11 cellular contexts compared by ENCODE assay signal in genomic region chr10:97321807-97322195, GRCh38. TPM values are rescaled to one million over a fixed set of nuclear protein-coding genes. Genes with fewer than 3 reads are reported as not detected.
DNase-seq lines count a peak whose midpoint lies in the region; ATAC-seq and TF ChIP-seq lines count a peak whose summit lies in the region.
"Had no signal": no experiment of that assay in that cellular context is flagged by ENCODE, and none has a peak within 500 bp of the region (broad histone marks: within the 10 kb centered on the region; RNA-seq: fewer than 3 reads in every experiment).

No MANE protein-coding gene starts in this region.

- no peaks in the 10 kb centered on the region for H3K36me3 ChIP-seq in CD8-positive, alpha-beta memory T cell (ENCODE audit: insufficient read depth, low read length)
- no peaks in the 10 kb centered on the region for H3K36me3 ChIP-seq in MM.1S (replicated peaks; ENCODE audit: insufficient read depth, low read length)
- no peaks in the 10 kb centered on the region for H3K36me3 ChIP-seq in naive thymus-derived CD4-positive, alpha-beta T cell (ENCODE audit: control insufficient read depth in 2 of 3, insufficient read depth in 3 of 3, low read length in 3 of 3)

- peaks cover 30 to 34% (median 32%) of the 10 kb centered on the region in 3 donors for H3K4me1 Mint-ChIP-seq in CD8-positive, alpha-beta memory T cell
- H3K4me1 Mint-ChIP-seq in naive thymus-derived CD4-positive, alpha-beta T cell: peaks cover 20 to 49% (median 41%) of the 10 kb centered on the region in 7 donors

- no peak overlapping the region for H3K27ac ChIP-seq in CD8-positive, alpha-beta memory T cell (ENCODE audit: low read depth, low read length)
- no peak overlapping the region for H3K27ac ChIP-seq in MM.1S (ENCODE audit: low read length)
- no peak overlapping the region for H3K27ac ChIP-seq in naive thymus-derived CD4-positive, alpha-beta T cell (ENCODE audit: low read depth, low read length)
- H3K27ac ChIP-seq: SK-N-MC had no signal

- DNase-seq in CD8-positive, alpha-beta memory T cell: no peak
- DNase-seq in MM.1S: no peak
- DNase-seq in astrocyte of the hippocampus (ENCODE audit: low read depth, low spot score): peak; percentile 41
- no peak for DNase-seq in naive thymus-derived CD4-positive, alpha-beta T cell
- no peak for DNase-seq in OCI-M1 (lab: John Stamatoyannopoulos, UW)
- DNase-seq in A172 (ENCODE audit: low spot score): no peak
- no peak for DNase-seq in CD1c-positive myeloid dendritic cell (ENCODE audit: extremely low spot score)
- DNase-seq: kidney glomerular epithelial cell had no signal

- H3K36me3 Mint-ChIP-seq in CD8-positive, alpha-beta memory T cell: peaks cover 0 to 16% (median 0%) of the 10 kb centered on the region in 3 donors
- peaks cover 0 to 8% (median 0%) of the 10 kb centered on the region in 5 donors for H3K36me3 Mint-ChIP-seq in naive thymus-derived CD4-positive, alpha-beta T cell

- no peaks in the 10 kb centered on the region for H4K20me1 ChIP-seq in MM.1S (ENCODE audit: insufficient read depth, low read length)

- H2AFZ ChIP-seq in MM.1S (ENCODE audit: low read length): no peak overlapping the region

- ATAC-seq in naive thymus-derived CD4-positive, alpha-beta T cell: no peak
- ATAC-seq in GM21786 (IDR thresholded peaks at IDR 0.05; ENCODE audit: unreplicated experiment): no peak
- ATAC-seq: esophagus mucosa had no signal

- no peaks in the 10 kb centered on the region for H3K27me3 ChIP-seq in CD8-positive, alpha-beta memory T cell (ENCODE audit: insufficient read depth, low read length, poor library complexity, severe bottlenecking)
- H3K27me3 ChIP-seq in MM.1S (replicated peaks; ENCODE audit: insufficient read depth, low read length): no peaks in the 10 kb centered on the region
- H3K27me3 ChIP-seq in naive thymus-derived CD4-positive, alpha-beta T cell (ENCODE audit: control insufficient read depth in 2 of 2, insufficient read depth in 2 of 2, low read length in 2 of 2): no peaks in the 10 kb centered on the region

- H3K4me1 ChIP-seq in CD8-positive, alpha-beta memory T cell (ENCODE audit: insufficient read depth, low read length): peaks cover 23% of the 10 kb centered on the region
- H3K4me1 ChIP-seq in MM.1S (ENCODE audit: low read length): 0 out of 2 replicates have a peak, but pooled peaks cover 5% of the 10 kb centered on the region
- peaks cover 12 to 18% of the 10 kb centered on the region in 2 donors for H3K4me1 ChIP-seq in naive thymus-derived CD4-positive, alpha-beta T cell (ENCODE audit: control insufficient read depth in 2 of 2, insufficient read depth in 2 of 2, low read length in 2 of 2)

- no peak overlapping the region for H3K9ac ChIP-seq in MM.1S (ENCODE audit: low read length)

- no peaks in the 10 kb centered on the region for H3K9me3 ChIP-seq in CD8-positive, alpha-beta memory T cell (ENCODE audit: low read length)
- H3K9me3 ChIP-seq in MM.1S (replicated peaks; ENCODE audit: insufficient read depth, low read length): no peaks in the 10 kb centered on the region
- H3K9me3 ChIP-seq in naive thymus-derived CD4-positive, alpha-beta T cell (ENCODE audit: control insufficient read depth in 2 of 3, low read length in 3 of 3): no peaks in the 10 kb centered on the region

- CTCF ChIA-PET in CD8-positive, alpha-beta memory T cell (lab: Charles Lee): interaction anchor here (0.6 to 2.9 kb wide), 3 partner anchors 11 to 43 kb away, joined by 3 to 12 read pairs (median 6); no protein-coding TSS in a partner anchor
- CTCF ChIA-PET in naive thymus-derived CD4-positive, alpha-beta T cell (lab: Charles Lee): interaction anchor here (1.0 to 1.4 kb wide), 3 partner anchors 9 to 44 kb away, joined by 3 to 4 read pairs (median 3); no protein-coding TSS in a partner anchor

- peak overlapping the region; percentile 90 to 95 (median 91) for H3K4me3 Mint-ChIP-seq in CD8-positive, alpha-beta memory T cell
- H3K4me3 Mint-ChIP-seq in naive thymus-derived CD4-positive, alpha-beta T cell: peak overlapping the region; percentile 66 to 94 (median 90)

- intact Hi-C loops in naive thymus-derived CD4-positive, alpha-beta T cell (cut with micrococcal nuclease): loop anchor here in 1 of 2 donors (2.0 kb wide), 1 partner anchor 43 kb away; no protein-coding TSS in a partner anchor

- peak overlapping the region; percentile 98; the same call in 1 of the 2 replicates for H3K4me2 ChIP-seq in MM.1S (ENCODE audit: low read depth, low read length)

- no peaks in the 10 kb centered on the region for H3K9me3 Mint-ChIP-seq in CD8-positive, alpha-beta memory T cell
- peaks cover 0 to 7% (median 0%) of the 10 kb centered on the region in 11 donors for H3K9me3 Mint-ChIP-seq in naive thymus-derived CD4-positive, alpha-beta T cell

- no peaks in the 10 kb centered on the region for H3K79me2 ChIP-seq in MM.1S (ENCODE audit: low read length)

- peak overlapping the region; percentile 70 to 96 (median 90) for H3K27ac Mint-ChIP-seq in CD8-positive, alpha-beta memory T cell
- H3K27ac Mint-ChIP-seq in naive thymus-derived CD4-positive, alpha-beta T cell: peak overlapping the region in 7 of 9 donors; percentile 68 to 97 (median 83)

- H3K4me3 ChIP-seq in CD8-positive, alpha-beta memory T cell (ENCODE audit: low read length): no peak overlapping the region
- no peak overlapping the region for H3K4me3 ChIP-seq in MM.1S (ENCODE audit: low read length)
- no peak overlapping the region for H3K4me3 ChIP-seq in naive thymus-derived CD4-positive, alpha-beta T cell (ENCODE audit: low read length)
- H3K4me3 ChIP-seq: SK-N-MC had no signal

- no peak for TF ChIP-seq CTCF in MM.1S (IDR thresholded peaks at IDR 0.05; ENCODE audit: low read length)

- peaks cover 0 to 1% of the 10 kb centered on the region in 2 donors for H3K27me3 Mint-ChIP-seq in CD8-positive, alpha-beta memory T cell
- H3K27me3 Mint-ChIP-seq in naive thymus-derived CD4-positive, alpha-beta T cell: peaks cover 0 to 17% (median 0%) of the 10 kb centered on the region in 5 donors

- POLR2A ChIA-PET in CD8-positive, alpha-beta memory T cell (lab: Charles Lee): interaction anchor here (1.5 kb wide), 1 partner anchor 12 kb away, joined by 11 read pairs; no protein-coding TSS in a partner anchor
- POLR2A ChIA-PET in naive thymus-derived CD4-positive, alpha-beta T cell (lab: Charles Lee): interaction anchor here (0.6 to 4.9 kb wide), 4 partner anchors 11 to 737 kb away, joined by 4 to 52 read pairs (median 13); partner anchors contain the start of genes ARHGAP19 and FRAT2

- peaks cover 9% of the 10 kb centered on the region; the same call in 1 of the 2 replicates for H3F3A ChIP-seq in MM.1S (ENCODE audit: insufficient read depth, low read length)

- no peaks in the 10 kb centered on the region for H3K9me2 ChIP-seq in MM.1S (replicated peaks; ENCODE audit: insufficient read depth, low read length)

RNA-seq across cellular contexts. Expression of gene FRAT1, which starts 2.7 kb away (rescaled TPM):
- 1 to 10 TPM; 4.3 to 4.7 TPM for total RNA-seq in CD8-positive, alpha-beta memory T cell
- polyA plus RNA-seq in CD8-positive, alpha-beta memory T cell: 13.3 TPM
- total RNA-seq in naive thymus-derived CD4-positive, alpha-beta T cell: 10 to 100 TPM in 4 of 5 experiments, 1 to 10 TPM in 1; 5.3 to 41.0 (median 21.8) TPM
- 10 to 100 TPM in 1 of 2 donors, 1 to 10 TPM in 1; 4.4 to 12.1 TPM for polyA plus RNA-seq in naive thymus-derived CD4-positive, alpha-beta T cell
- total RNA-seq in A172 (2014; rRNA removed; shearing (Covaris generic)): 1.8 and 2.3 TPM in 2 replicates

RNA-seq across cellular contexts. Expression of gene FRAT2, which starts 12.7 kb away (rescaled TPM):
- total RNA-seq in CD8-positive, alpha-beta memory T cell: 10 to 100 TPM in 1 of 2 experiments, 1 to 10 TPM in 1; 9.8 to 10.4 TPM
- polyA plus RNA-seq in CD8-positive, alpha-beta memory T cell: 18.7 TPM
- total RNA-seq in naive thymus-derived CD4-positive, alpha-beta T cell: 10 to 100 TPM in 4 of 5 experiments, 1 to 10 TPM in 1; 9.3 to 39.7 (median 29.8) TPM
- 10 to 100 TPM in 1 of 2 donors, 1 to 10 TPM in 1; 9.3 to 16.9 TPM for polyA plus RNA-seq in naive thymus-derived CD4-positive, alpha-beta T cell
- 4.0 and 4.2 TPM in 2 replicates for total RNA-seq in A172 (2014; rRNA removed; shearing (Covaris generic))

RNA-seq across cellular contexts. Expression of gene ARHGAP19, which starts 29.4 kb away (rescaled TPM):
- 10 to 100 TPM; 23.3 to 26.5 TPM for total RNA-seq in CD8-positive, alpha-beta memory T cell
- polyA plus RNA-seq in CD8-positive, alpha-beta memory T cell: 8.9 TPM
- 10 to 100 TPM; 12.8 to 40.1 (median 16.1) TPM for total RNA-seq in naive thymus-derived CD4-positive, alpha-beta T cell
- 1 to 10 TPM; 5.7 to 6.5 TPM for polyA plus RNA-seq in naive thymus-derived CD4-positive, alpha-beta T cell
- total RNA-seq in A172 (2014; rRNA removed; shearing (Covaris generic)): 15.2 and 16.1 TPM in 2 replicates
